Comparison of ENCODE assay signal across 8 cellular contexts in genomic region chr11:62559626-62560025, GRCh38. TPM values are rescaled to one million over a fixed set of nuclear protein-coding genes. Genes with fewer than 3 reads are reported as not detected.
DNase-seq lines count a peak whose midpoint lies in the region; ATAC-seq, FAIRE-seq and TF ChIP-seq lines count a peak whose summit lies in the region.
"Not testable (repeated sequence)": the region's sequence is repeated elsewhere in the genome, so short reads cannot be mapped to it uniquely, and the experiment has no call there.

No MANE protein-coding gene starts in this region.

- H3F3A ChIP-seq in MM.1S (ENCODE audit: insufficient read depth, low read length) (peaks cover 69% of the 10 kb centered on the region), neural progenitor cell (ENCODE audit: low read depth) (peaks cover 86% of the 10 kb centered on the region)

- not testable (repeated sequence) for TF ChIP-seq POLR2A in endothelial cell of umbilical vein (IDR thresholded peaks at IDR 0.05; ENCODE audit: low read depth, low read length); stomach (IDR thresholded peaks at IDR 0.05)

- not testable (repeated sequence) for H3K36me3 ChIP-seq in MM.1S (replicated peaks; ENCODE audit: insufficient read depth, low read length); neural progenitor cell
- H3K36me3 ChIP-seq in adipocyte (ENCODE audit: control insufficient read depth, insufficient read depth, low read length, severe bottlenecking) = peaks cover 49% of the 10 kb centered on the region
- peaks cover 19 to 22% of the 10 kb centered on the region in 2 experiments for H3K36me3 ChIP-seq in endothelial cell of umbilical vein (ENCODE audit: control insufficient read depth in 2 of 2, extremely low read depth in 1 of 2, insufficient read depth in 2 of 2, low read length in 2 of 2)
- peaks cover 18 to 44% of the 10 kb centered on the region in 2 donors for H3K36me3 ChIP-seq in kidney (ENCODE audit: control insufficient read depth in 1 of 2, insufficient read depth in 2 of 2, low read length in 2 of 2)
- H3K36me3 ChIP-seq in stomach = peaks cover 40 to 57% (median 54%) of the 10 kb centered on the region in 4 donors

- H3K27ac ChIP-seq in MM.1S (ENCODE audit: low read length) = peak overlapping the region; percentile 99; the same call in 1 of the 2 replicates
- H3K27ac ChIP-seq in endothelial cell of umbilical vein (ENCODE audit: insufficient read depth, low read depth, low read length) = peak overlapping the region; percentile 3
- not testable (repeated sequence) for H3K27ac ChIP-seq in kidney (ENCODE audit: low read depth in 2 of 2, low read length in 2 of 2)
- peak overlapping the region; percentile 70 for H3K27ac ChIP-seq in neural progenitor cell
- peak overlapping the region; percentile 6 to 97 (median 95) for H3K27ac ChIP-seq in stomach

- H3K79me2 ChIP-seq in MM.1S (ENCODE audit: low read length) = peaks cover 45% of the 10 kb centered on the region
- H3K79me2 ChIP-seq in endothelial cell of umbilical vein (ENCODE audit: control insufficient read depth, insufficient read depth, low read length) = peaks cover 25% of the 10 kb centered on the region
- peaks cover 43% of the 10 kb centered on the region for H3K79me2 ChIP-seq in neural progenitor cell (ENCODE audit: low read depth)

- TSS peak; percentile 100 for BruUV-seq in endothelial cell of umbilical vein (replicated peaks; lab: Mats Ljungman, UMichigan)

- DNase-seq in CD14-positive monocyte (ENCODE audit: low spot score); MM.1S; activated B cell treated with CpG ODN at 0.5 μM for 24 hours; adipocyte (ENCODE audit: low read depth); endothelial cell of umbilical vein (ENCODE audit: low read depth, low spot score); neural progenitor cell (ENCODE audit: low spot score); stomach: not testable (repeated sequence)
- peak; percentile 26 for DNase-seq in kidney

- not testable (repeated sequence) for H4K20me1 ChIP-seq in MM.1S (ENCODE audit: insufficient read depth, low read length); endothelial cell of umbilical vein (replicated peaks; ENCODE audit: control insufficient read depth, extremely low read depth, insufficient read depth, low read length)
- H4K20me1 ChIP-seq in neural progenitor cell (ENCODE audit: low read depth) = peaks cover 58% of the 10 kb centered on the region

- dilution Hi-C loops in endothelial cell of umbilical vein (cut with MboI; ENCODE audit: extremely low pct_ligation_motif_present, low sequenced_read_pairs) = not testable (repeated sequence)

- POLR2A ChIA-PET in activated B cell treated with CpG ODN at 0.5 μM for 24 hours (lab: Charles Lee) (interaction anchor here (0.7 to 5.5 kb wide), 6 partner anchors 13 to 135 kb away, joined by 3 to 40 read pairs (median 11); partner anchors contain the start of genes C11orf98, CSKMT and EEF1G), endothelial cell of umbilical vein (lab: Charles Lee) (interaction anchor here (2.0 kb wide), 1 partner anchor 14 kb away, joined by 7 read pairs; the partner anchor contains the start of gene EEF1G)

- H3K27ac Mint-ChIP-seq in CD14-positive monocyte (peak overlapping the region; percentile 30 to 87 (median 78)), activated B cell treated with CpG ODN at 0.5 μM for 24 hours (peak overlapping the region; percentile 30), neural progenitor cell (peak overlapping the region; percentile 72)

- TF ChIP-seq CTCF in CD14-positive monocyte (IDR thresholded peaks at IDR 0.05); MM.1S (IDR thresholded peaks at IDR 0.05; ENCODE audit: low read length); activated B cell treated with CpG ODN at 0.5 μM for 24 hours (IDR thresholded peaks at IDR 0.05); endothelial cell of umbilical vein (IDR thresholded peaks at IDR 0.05; ENCODE audit: extremely low read depth in 1 of 2, insufficient read depth in 1 of 2, low read depth in 1 of 2, low read length in 2 of 2); kidney (IDR thresholded peaks at IDR 0.05; ENCODE audit: borderline replicate concordance, extremely low read depth, insufficient read depth); neural progenitor cell (IDR thresholded peaks at IDR 0.05); stomach (IDR thresholded peaks at IDR 0.05): not testable (repeated sequence)

- FAIRE-seq in endothelial cell of umbilical vein (lab: Jason Lieb, UNC); kidney (lab: Jason Lieb, UNC): not testable (repeated sequence)

- 75 to 84% (median 80%) methylated on average over 5 of the region's 5 CpGs for WGBS in stomach, 5 donors

- H3K27me3 Mint-ChIP-seq in CD14-positive monocyte (ENCODE audit: low read depth in 3 of 3); activated B cell treated with CpG ODN at 0.5 μM for 24 hours; neural progenitor cell (ENCODE audit: insufficient read depth, low read depth): not testable (repeated sequence)

- not testable (repeated sequence) for H3K9me3 Mint-ChIP-seq in CD14-positive monocyte, activated B cell treated with CpG ODN at 0.5 μM for 24 hours, neural progenitor cell

- not testable (repeated sequence) for H3K9me3 ChIP-seq in MM.1S (replicated peaks; ENCODE audit: insufficient read depth, low read length); adipocyte (ENCODE audit: control insufficient read depth, low read length); endothelial cell of umbilical vein (replicated peaks; ENCODE audit: control insufficient read depth, insufficient read depth, low read length); kidney (ENCODE audit: control insufficient read depth in 1 of 2, low read length in 2 of 2); neural progenitor cell (ENCODE audit: low read depth); stomach

- TF ChIP-seq EP300 in stomach (IDR thresholded peaks at IDR 0.05) = not testable (repeated sequence)

- H3K9me1 ChIP-seq in endothelial cell of umbilical vein (replicated peaks; ENCODE audit: control insufficient read depth, extremely low read depth, insufficient read depth, low read length) = not testable (repeated sequence)

- ATAC-seq in activated B cell treated with CpG ODN at 0.5 μM for 24 hours (ENCODE audit: low read depth) = not testable (repeated sequence)

- H3K27me3 ChIP-seq in MM.1S (replicated peaks; ENCODE audit: insufficient read depth, low read length); adipocyte (replicated peaks; ENCODE audit: control insufficient read depth, insufficient read depth, low read length); endothelial cell of umbilical vein (ENCODE audit: control insufficient read depth in 2 of 2, insufficient read depth in 2 of 2, low read length in 2 of 2); neural progenitor cell; stomach: not testable (repeated sequence)

- CTCF ChIA-PET in activated B cell treated with CpG ODN at 0.5 μM for 24 hours (lab: Charles Lee) (interaction anchor here (1.4 to 11.9 kb wide), 8 partner anchors 8 to 164 kb away, joined by 3 to 192 read pairs (median 10); no protein-coding TSS in a partner anchor), endothelial cell of umbilical vein (lab: Charles Lee) (interaction anchor here (0.6 to 15.7 kb wide), 5 partner anchors 16 to 165 kb away, joined by 3 to 376 read pairs (median 97); partner anchors contain the start of genes AHNAK and MTA2)

- H3K4me3 ChIP-seq in MM.1S (ENCODE audit: low read length); adipocyte (ENCODE audit: low read length); endothelial cell of umbilical vein (replicated peaks in 1 of 3; ENCODE audit: insufficient read depth in 1 of 3, low read depth in 1 of 3, low read length in 3 of 3); kidney (ENCODE audit: low read length in 2 of 2); neural progenitor cell: not testable (repeated sequence)
- peak overlapping the region in 1 of 4 donors; percentile 9 for H3K4me3 ChIP-seq in stomach

- H3K4me1 ChIP-seq in MM.1S (ENCODE audit: low read length) = peaks cover 57% of the 10 kb centered on the region
- peaks cover 58% of the 10 kb centered on the region for H3K4me1 ChIP-seq in adipocyte (ENCODE audit: control insufficient read depth, insufficient read depth, low read length)
- H3K4me1 ChIP-seq in endothelial cell of umbilical vein (ENCODE audit: control insufficient read depth, extremely low read depth, insufficient read depth, low read length) = peaks cover 43% of the 10 kb centered on the region
- H3K4me1 ChIP-seq in kidney (ENCODE audit: control insufficient read depth in 1 of 2, insufficient read depth in 1 of 2, low read depth in 1 of 2, low read length in 2 of 2) = peaks cover 22 to 26% of the 10 kb centered on the region in 2 donors
- peaks cover 46% of the 10 kb centered on the region for H3K4me1 ChIP-seq in neural progenitor cell
- H3K4me1 ChIP-seq in stomach = peaks cover 48 to 87% (median 60%) of the 10 kb centered on the region in 4 donors

- H3K9me2 ChIP-seq in MM.1S (replicated peaks; ENCODE audit: insufficient read depth, low read length) = not testable (repeated sequence)

- H3K4me1 Mint-ChIP-seq in CD14-positive monocyte (peaks cover 47% of the 10 kb centered on the region), activated B cell treated with CpG ODN at 0.5 μM for 24 hours (peaks cover 53% of the 10 kb centered on the region), neural progenitor cell (peaks cover 37% of the 10 kb centered on the region)

- H3K4me3 Mint-ChIP-seq in CD14-positive monocyte, activated B cell treated with CpG ODN at 0.5 μM for 24 hours: not testable (repeated sequence)
- peak overlapping the region; percentile 1 for H3K4me3 Mint-ChIP-seq in neural progenitor cell

- H3K36me3 Mint-ChIP-seq in CD14-positive monocyte (peaks cover 34 to 62% of the 10 kb centered on the region in 2 donors), activated B cell treated with CpG ODN at 0.5 μM for 24 hours (ENCODE audit: low read depth) (peaks cover 51% of the 10 kb centered on the region), neural progenitor cell (peaks cover 32% of the 10 kb centered on the region)

- H2AFZ ChIP-seq in MM.1S (ENCODE audit: low read length); endothelial cell of umbilical vein (ENCODE audit: low read depth, low read length); neural progenitor cell (replicated peaks): not testable (repeated sequence)

- intact Hi-C loops in CD14-positive monocyte (cut with micrococcal nuclease) = loop anchor here (2.0 to 5.0 kb wide), 2 partner anchors 19 to 137 kb away; no protein-coding TSS in a partner anchor
- intact Hi-C loops in activated B cell treated with CpG ODN at 0.5 μM for 24 hours (cut with micrococcal nuclease) = loop anchor here (1.0 to 10.0 kb wide), 7 partner anchors 18 to 1205 kb away; no protein-coding TSS in a partner anchor
- intact Hi-C loops in endothelial cell of umbilical vein (cut with micrococcal nuclease) = loop anchor here (1.0 kb wide), 5 partner anchors 14 to 178 kb away; no protein-coding TSS in a partner anchor
- intact Hi-C loops in kidney (cut with DNase I); stomach (cut with DNase I; ENCODE audit: low total_unique reads): not testable (repeated sequence)

- H3K9ac ChIP-seq in MM.1S (ENCODE audit: low read length); endothelial cell of umbilical vein (replicated peaks; ENCODE audit: extremely low read depth, insufficient read depth, low read length); neural progenitor cell: not testable (repeated sequence)
- peak overlapping the region; percentile 75 for H3K9ac ChIP-seq in adipocyte (ENCODE audit: low read length)
- peak overlapping the region in 1 of 2 donors; percentile 15 for H3K9ac ChIP-seq in kidney (ENCODE audit: low read length in 2 of 2)

- not testable (repeated sequence) for H3K4me2 ChIP-seq in MM.1S (ENCODE audit: low read depth, low read length); endothelial cell of umbilical vein (ENCODE audit: insufficient read depth, low read length); neural progenitor cell

RNA-seq across cellular contexts. Expression of gene AHNAK, which starts 13.0 kb away (rescaled TPM):
- polyA plus RNA-seq in CD14-positive monocyte = 100 to 1,000 TPM in 1 of 2 donors, 10 to 100 TPM in 1; 80.0 to 103 TPM
- total RNA-seq in activated B cell treated with CpG ODN at 0.5 μM for 24 hours = 246 and 248 TPM in 2 replicates
- total RNA-seq in endothelial cell of umbilical vein = 381 and 436 TPM in 2 replicates
- polyA plus RNA-seq in endothelial cell of umbilical vein = 25.1 and 35.2 TPM in 2 replicates
- polyA plus RNA-seq in endothelial cell of umbilical vein (2011; cell fraction: cytosol; rRNA removed) = 46.3 and 51.8 TPM in 2 replicates
- 322 and 346 TPM in 2 replicates for polyA plus RNA-seq in endothelial cell of umbilical vein (2011; cell fraction: nucleus; rRNA removed)
- 223 and 321 TPM in 2 replicates for polyA plus RNA-seq in endothelial cell of umbilical vein (2012)
- polyA minus RNA-seq in endothelial cell of umbilical vein = 219 and 258 TPM in 2 replicates
- 78.7 TPM for polyA minus RNA-seq in endothelial cell of umbilical vein (2011; cell fraction: cytosol; rRNA and poly(A)+ RNA removed)
- 446 and 550 TPM in 2 replicates for polyA minus RNA-seq in endothelial cell of umbilical vein (2011; cell fraction: nucleus; rRNA and poly(A)+ RNA removed)
- 700 TPM for total RNA-seq in kidney
- polyA plus RNA-seq in kidney (ENCODE audit: insufficient read depth, low read depth, low replicate concordance) = 36.6 TPM
- 14.9 and 15.0 TPM in 2 replicates for total RNA-seq in neural progenitor cell (ENCODE audit: low replicate concordance)
- total RNA-seq in stomach = 100 to 1,000 TPM; 550 to 693 (median 622) TPM
- polyA plus RNA-seq in stomach = 10 to 100 TPM; 37.4 to 76.8 (median 60.3) TPM

RNA-seq across cellular contexts. Expression of gene EEF1G, which starts 14.1 kb away (rescaled TPM):
- polyA plus RNA-seq in CD14-positive monocyte = 100 to 1,000 TPM; 490 to 491 TPM
- total RNA-seq in activated B cell treated with CpG ODN at 0.5 μM for 24 hours = 2,373 and 2,524 TPM in 2 replicates
- total RNA-seq in endothelial cell of umbilical vein = 1,341 and 1,345 TPM in 2 replicates
- 1,723 and 2,133 TPM in 2 replicates for polyA plus RNA-seq in endothelial cell of umbilical vein
- polyA plus RNA-seq in endothelial cell of umbilical vein (2011; cell fraction: cytosol; rRNA removed) = 2,150 and 2,252 TPM in 2 replicates
- 635 and 665 TPM in 2 replicates for polyA plus RNA-seq in endothelial cell of umbilical vein (2011; cell fraction: nucleus; rRNA removed)
- polyA plus RNA-seq in endothelial cell of umbilical vein (2012) = 1,499 and 2,213 TPM in 2 replicates
- 1,683 and 1,722 TPM in 2 replicates for polyA minus RNA-seq in endothelial cell of umbilical vein
- polyA minus RNA-seq in endothelial cell of umbilical vein (2011; cell fraction: cytosol; rRNA and poly(A)+ RNA removed) = 1,661 TPM
- polyA minus RNA-seq in endothelial cell of umbilical vein (2011; cell fraction: nucleus; rRNA and poly(A)+ RNA removed) = 130 and 133 TPM in 2 replicates
- 1,136 TPM for total RNA-seq in kidney
- 1,809 TPM for polyA plus RNA-seq in kidney (ENCODE audit: insufficient read depth, low read depth, low replicate concordance)
- 2,358 and 3,183 TPM in 2 replicates for total RNA-seq in neural progenitor cell (ENCODE audit: low replicate concordance)
- total RNA-seq in stomach = 1,000 to 10,000 TPM in 1 of 5 donors, 100 to 1,000 TPM in 4; 671 to 1,412 (median 779) TPM
- 1,000 to 10,000 TPM; 1,415 to 1,760 (median 1,525) TPM for polyA plus RNA-seq in stomach

RNA-seq across cellular contexts. Expression of gene TUT1, which starts 31.7 kb away (rescaled TPM):
- polyA plus RNA-seq in CD14-positive monocyte = 1 to 10 TPM; 1.8 to 2.1 TPM
- 27.8 and 30.9 TPM in 2 replicates for total RNA-seq in activated B cell treated with CpG ODN at 0.5 μM for 24 hours
- 16.9 and 17.8 TPM in 2 replicates for total RNA-seq in endothelial cell of umbilical vein
- 11.5 and 12.7 TPM in 2 replicates for polyA plus RNA-seq in endothelial cell of umbilical vein
- 7.1 and 9.3 TPM in 2 replicates for polyA plus RNA-seq in endothelial cell of umbilical vein (2011; cell fraction: cytosol; rRNA removed)
- 45.0 and 48.0 TPM in 2 replicates for polyA plus RNA-seq in endothelial cell of umbilical vein (2011; cell fraction: nucleus; rRNA removed)
- polyA plus RNA-seq in endothelial cell of umbilical vein (2012) = 10.6 and 12.9 TPM in 2 replicates
- polyA minus RNA-seq in endothelial cell of umbilical vein = 8.6 and 9.0 TPM in 2 replicates
- polyA minus RNA-seq in endothelial cell of umbilical vein (2011; cell fraction: cytosol; rRNA and poly(A)+ RNA removed) = 16.0 TPM
- 5.2 and 7.6 TPM in 2 replicates for polyA minus RNA-seq in endothelial cell of umbilical vein (2011; cell fraction: nucleus; rRNA and poly(A)+ RNA removed)
- total RNA-seq in kidney = 29.5 TPM
- polyA plus RNA-seq in kidney (ENCODE audit: insufficient read depth, low read depth, low replicate concordance) = 18.7 TPM
- total RNA-seq in neural progenitor cell (ENCODE audit: low replicate concordance) = 4.8 and 23.1 TPM in 2 replicates
- total RNA-seq in stomach = 10 to 100 TPM in 3 of 5 donors, 1 to 10 TPM in 2; 6.1 to 36.2 (median 12.3) TPM
- polyA plus RNA-seq in stomach = 10 to 100 TPM; 13.3 to 18.9 (median 16.3) TPM

RNA-seq across cellular contexts. Expression of gene MTA2, which starts 42.0 kb away (rescaled TPM):
- polyA plus RNA-seq in CD14-positive monocyte (10 to 100 TPM; 14.0 to 17.6 TPM), endothelial cell of umbilical vein (30.2 and 40.4 TPM in 2 replicates), kidney (ENCODE audit: insufficient read depth, low read depth, low replicate concordance) (34.4 TPM), stomach (10 to 100 TPM; 32.8 to 44.6 (median 34.7) TPM)
- total RNA-seq in activated B cell treated with CpG ODN at 0.5 μM for 24 hours (170 and 175 TPM in 2 replicates), endothelial cell of umbilical vein (166 and 176 TPM in 2 replicates), kidney (71.8 TPM), neural progenitor cell (ENCODE audit: low replicate concordance) (108 and 135 TPM in 2 replicates), stomach (100 to 1,000 TPM in 1 of 5 donors, 10 to 100 TPM in 4; 53.9 to 110 (median 85.3) TPM)
- polyA plus RNA-seq in endothelial cell of umbilical vein (2011; cell fraction: cytosol; rRNA removed) = 30.0 and 32.2 TPM in 2 replicates
- 111 and 132 TPM in 2 replicates for polyA plus RNA-seq in endothelial cell of umbilical vein (2011; cell fraction: nucleus; rRNA removed)
- polyA plus RNA-seq in endothelial cell of umbilical vein (2012) = 108 and 120 TPM in 2 replicates
- polyA minus RNA-seq in endothelial cell of umbilical vein = 91.6 and 95.5 TPM in 2 replicates
- 51.8 TPM for polyA minus RNA-seq in endothelial cell of umbilical vein (2011; cell fraction: cytosol; rRNA and poly(A)+ RNA removed)
- polyA minus RNA-seq in endothelial cell of umbilical vein (2011; cell fraction: nucleus; rRNA and poly(A)+ RNA removed) = 40.3 and 57.1 TPM in 2 replicates

RNA-seq across cellular contexts. Expression of gene EML3, which starts 52.9 kb away (rescaled TPM):
- 10 to 100 TPM in 1 of 2 donors, 1 to 10 TPM in 1; 7.2 to 10.6 TPM for polyA plus RNA-seq in CD14-positive monocyte
- total RNA-seq in activated B cell treated with CpG ODN at 0.5 μM for 24 hours = 115 and 128 TPM in 2 replicates
- 101 and 110 TPM in 2 replicates for total RNA-seq in endothelial cell of umbilical vein
- polyA plus RNA-seq in endothelial cell of umbilical vein = 75.7 and 78.3 TPM in 2 replicates
- 27.7 and 29.7 TPM in 2 replicates for polyA plus RNA-seq in endothelial cell of umbilical vein (2011; cell fraction: cytosol; rRNA removed)
- polyA plus RNA-seq in endothelial cell of umbilical vein (2011; cell fraction: nucleus; rRNA removed) = 297 and 324 TPM in 2 replicates
- polyA plus RNA-seq in endothelial cell of umbilical vein (2012) = 60.5 and 84.3 TPM in 2 replicates
- polyA minus RNA-seq in endothelial cell of umbilical vein = 61.5 and 71.2 TPM in 2 replicates
- 19.6 TPM for polyA minus RNA-seq in endothelial cell of umbilical vein (2011; cell fraction: cytosol; rRNA and poly(A)+ RNA removed)
- 36.6 and 42.9 TPM in 2 replicates for polyA minus RNA-seq in endothelial cell of umbilical vein (2011; cell fraction: nucleus; rRNA and poly(A)+ RNA removed)
- 83.3 TPM for total RNA-seq in kidney
- polyA plus RNA-seq in kidney (ENCODE audit: insufficient read depth, low read depth, low replicate concordance) = 35.0 TPM
- 4.0 and 26.6 TPM in 2 replicates for total RNA-seq in neural progenitor cell (ENCODE audit: low replicate concordance)
- total RNA-seq in stomach = 100 to 1,000 TPM in 1 of 5 donors, 10 to 100 TPM in 4; 24.4 to 112 (median 51.8) TPM
- polyA plus RNA-seq in stomach = 10 to 100 TPM; 68.1 to 71.3 (median 69.2) TPM

Comparison
In these comparisons a context has a peak if more than half of its experiments do, and no peak if none do; other contexts are left out.
1. RNA of gene AHNAK, which starts 13.0 kb away (total RNA-seq): 700 TPM in kidney (single experiment), 550 to 693 TPM in stomach, 381 to 436 TPM in endothelial cell of umbilical vein and 246 to 248 TPM in activated B cell treated with CpG ODN at 0.5 μM for 24 hours; 14.9 to 15.0 TPM in neural progenitor cell; every median in the first group is over 10 times any median in the second.
2. Peak in every context shown above with its lines, with median percentiles within 50 percentile points of each other: H3K27ac Mint-ChIP-seq.